Comparison of ENCODE assay signal across 26 cellular contexts in genomic region chr1:238549135-238549534, GRCh38.
A peak's percentile ranks its signal among the peaks of the same experiment; 100 is the strongest.
DNase-seq lines count a peak whose midpoint lies in the region; ATAC-seq, FAIRE-seq and TF ChIP-seq lines count a peak whose summit lies in the region.
"Had no signal": no experiment of that assay in that cellular context is flagged by ENCODE, and none has a peak within 500 bp of the region (broad histone marks: within the 10 kb centered on the region; RNA-seq: fewer than 3 reads in every experiment).

No MANE protein-coding gene starts in this region.

- intact Hi-C loops in K562 (cut with micrococcal nuclease) (no loop called here), dorsolateral prefrontal cortex (cut with DNase I) (no loop called here), MCF 10A (cut with micrococcal nuclease) (no loop called here)
- intact Hi-C loops in activated CD4-positive, alpha-beta memory T cell treated with anti-CD3 and anti-CD28 coated beads for 36 hours (cut with micrococcal nuclease), result no loop called here

- peaks cover 16% of the 10 kb centered on the region for H3K9me3 Mint-ChIP-seq in activated CD4-positive, alpha-beta memory T cell treated with anti-CD3 and anti-CD28 coated beads for 36 hours
- H3K9me3 Mint-ChIP-seq in MCF 10A (ENCODE audit: unreplicated experiment), result no peaks in the 10 kb centered on the region

- in situ Hi-C loops in K562 (cut with MboI), result no loop called here

- no peak for TF ChIP-seq RAD21 in A549 (conservative IDR thresholded peaks at IDR 0.05 in 1 of 2, IDR thresholded peaks at IDR 0.05 in 1 of 2)
- no peak for TF ChIP-seq RAD21 in K562 (CRISPR knock-in tag; conservative IDR thresholded peaks at IDR 0.05 in 1 of 2, IDR thresholded peaks at IDR 0.05 in 1 of 2)

- TF ChIP-seq POLR2A in A549 (IDR thresholded peaks at IDR 0.05; ENCODE audit: low read length) (no peak), K562 (conservative IDR thresholded peaks at IDR 0.05) (no peak)

- H3K9me1 ChIP-seq in K562 (ENCODE audit: control insufficient read depth, insufficient read depth, low read length), result no peaks in the 10 kb centered on the region

- no peak overlapping the region for H2AFZ ChIP-seq in K562 (ENCODE audit: low read depth, low read length)

- no peak overlapping the region for H3K4me2 ChIP-seq in A549
- H3K4me2 ChIP-seq in K562 (ENCODE audit: insufficient read depth, low read length), result no peak overlapping the region
- H3K4me2 ChIP-seq: BLaER1 treated with 17β-estradiol and CSF1 and Interleukin-3, amounts not matched to agents 10 nM and 100 nM had no signal

- TF ChIP-seq CTCF in A549 (IDR thresholded peaks at IDR 0.05) (no peak), D721Med (IDR thresholded peaks at IDR 0.05; ENCODE audit: insufficient read depth, missing control alignments) (no peak), K562 (IDR thresholded peaks at IDR 0.05 in 2 of 3, conservative IDR thresholded peaks at IDR 0.05 in 1 of 3; ENCODE audit: insufficient read depth in 2 of 3, low read depth in 1 of 3, low read length in 3 of 3) (no peak), dorsolateral prefrontal cortex (IDR thresholded peaks at IDR 0.05 in 54 of 56, conservative IDR thresholded peaks at IDR 0.05 in 2 of 56; ENCODE audit: low read depth in 1 of 56, partially characterized antibody in 56 of 56) (no peak), MCF 10A (IDR thresholded peaks at IDR 0.05; ENCODE audit: unreplicated experiment) (no peak)

- H3K27ac Mint-ChIP-seq in activated CD4-positive, alpha-beta memory T cell treated with anti-CD3 and anti-CD28 coated beads for 36 hours, result no peak overlapping the region
- no peak overlapping the region for H3K27ac Mint-ChIP-seq in MCF 10A (ENCODE audit: low read depth, unreplicated experiment)
- H3K27ac Mint-ChIP-seq: B cell; CD4-positive, alpha-beta T cell; CD8-positive, alpha-beta T cell had no signal

- H3K27me3 ChIP-seq in K562 (ENCODE audit: control insufficient read depth in 2 of 2, insufficient read depth in 2 of 2, low read length in 2 of 2), result no peaks in the 10 kb centered on the region
- H3K27me3 ChIP-seq in dorsolateral prefrontal cortex, result no peaks in the 10 kb centered on the region
- H3K27me3 ChIP-seq: BLaER1 treated with 17β-estradiol and CSF1 and Interleukin-3, amounts not matched to agents 10 nM and 100 nM had no signal

- H3K9me3 ChIP-seq in A549 (no peaks in the 10 kb centered on the region; the same call in 2 of the 3 replicates), K562 (replicated peaks; ENCODE audit: control insufficient read depth, insufficient read depth, low read depth, low read length) (peaks cover 2% of the 10 kb centered on the region; the same call in 1 of the 2 replicates)
- H3K9me3 ChIP-seq: Caco-2 had no signal

- CTCF ChIA-PET in A549 (lab: Yijun Ruan, JAX), result interaction anchor here (1.2 kb wide), 1 partner anchor 20 kb away, joined by 4 read pairs; no protein-coding TSS in a partner anchor
- CTCF ChIA-PET in K562 (lab: Yijun Ruan, JAX; ENCODE audit: low intra/inter-chr PET ratio), result no interaction called here
- CTCF ChIA-PET in activated CD4-positive, alpha-beta memory T cell treated with anti-CD3 and anti-CD28 coated beads for 36 hours (lab: Charles Lee), result no interaction called here
- CTCF ChIA-PET in MCF 10A (lab: Yijun Ruan, JAX), result interaction anchor here (0.6 to 1.4 kb wide), 4 partner anchors 9 to 298 kb away, joined by 3 to 4 read pairs (median 3); no protein-coding TSS in a partner anchor

- DNase-seq in A549 (ENCODE audit: low read depth in 1 of 2, low spot score in 1 of 2) (no peak), D721Med (ENCODE audit: insufficient read length, low spot score) (no peak), K562 (ENCODE audit: extremely low read depth in 1 of 4, low spot score in 3 of 4) (no peak), dorsolateral prefrontal cortex (no peak), MCF 10A (ENCODE audit: unreplicated experiment) (no peak)
- no peak for DNase-seq in activated CD4-positive, alpha-beta memory T cell treated with anti-CD3 and anti-CD28 coated beads for 36 hours
- DNase-seq: 8988T; AML-193; Caco-2; Calu3; CD4-positive, alpha-beta T cell; CD8-positive, alpha-beta T cell; DMS 273 treated with DMSO at 0.1 percent for 48 hours; DMS153; DMS53; DMS79; DND-41; EL; GDM1 had no signal

- H4K20me1 ChIP-seq in K562 (replicated peaks; ENCODE audit: control insufficient read depth, insufficient read depth, low read length), result no peaks in the 10 kb centered on the region
- H4K20me1 ChIP-seq: BLaER1 treated with 17β-estradiol and CSF1 and Interleukin-3, amounts not matched to agents 10 nM and 100 nM had no signal

- H3K4me3 Mint-ChIP-seq in activated CD4-positive, alpha-beta memory T cell treated with anti-CD3 and anti-CD28 coated beads for 36 hours, result no peak overlapping the region
- H3K4me3 Mint-ChIP-seq in MCF 10A (ENCODE audit: unreplicated experiment), result no peak overlapping the region
- H3K4me3 Mint-ChIP-seq: B cell; CD4-positive, alpha-beta T cell; CD8-positive, alpha-beta T cell had no signal

- H3K79me2 ChIP-seq in K562 (ENCODE audit: control insufficient read depth, insufficient read depth, low read length), result no peaks in the 10 kb centered on the region; the same call in 2 of the 3 replicates

- H3K4me1 ChIP-seq in A549 (no peaks in the 10 kb centered on the region), K562 (replicated peaks in 1 of 2; ENCODE audit: control insufficient read depth in 2 of 2, insufficient read depth in 2 of 2, low read length in 2 of 2) (no peaks in the 10 kb centered on the region)
- H3K4me1 ChIP-seq: BLaER1 treated with 17β-estradiol and CSF1 and Interleukin-3, amounts not matched to agents 10 nM and 100 nM; Caco-2 had no signal

- H3K36me3 ChIP-seq in K562 (ENCODE audit: control insufficient read depth, insufficient read depth, low read length), result no peaks in the 10 kb centered on the region
- H3K36me3 ChIP-seq: BLaER1 treated with 17β-estradiol and CSF1 and Interleukin-3, amounts not matched to agents 10 nM and 100 nM had no signal

- FAIRE-seq in A549 (lab: Jason Lieb, UNC) (no peak), D721Med (lab: Jason Lieb, UNC) (peak; percentile 82), K562 (lab: Jason Lieb, UNC) (no peak)
- FAIRE-seq: A204.1, GM12878, GM12892, GM18507 had no signal

- ATAC-seq in A549, result no peak
- no peak for ATAC-seq in K562
- ATAC-seq: CD8-positive, alpha-beta T cell; GM12878 had no signal

- no peak overlapping the region for H3K9ac ChIP-seq in K562 (ENCODE audit: insufficient read depth in 1 of 2, low read depth in 2 of 2, low read length in 2 of 2)
- H3K9ac ChIP-seq: BLaER1 treated with 17β-estradiol and CSF1 and Interleukin-3, amounts not matched to agents 10 nM and 100 nM had no signal

- 32% methylated on average over 2 of the region's 2 CpGs for WGBS in A549 (ENCODE audit: missing lambda C conversion rate)
- WGBS in K562 (ENCODE audit: insufficient coverage, low coverage, missing lambda C conversion rate), result 0% methylated on average over 2 of the region's 2 CpGs

- no peaks in the 10 kb centered on the region for H3K4me1 Mint-ChIP-seq in activated CD4-positive, alpha-beta memory T cell treated with anti-CD3 and anti-CD28 coated beads for 36 hours (ENCODE audit: low read depth)
- H3K4me1 Mint-ChIP-seq in MCF 10A (ENCODE audit: insufficient read depth, unreplicated experiment), result no peaks in the 10 kb centered on the region
- H3K4me1 Mint-ChIP-seq: B cell had no signal

- POLR2A ChIA-PET in A549 (lab: Yijun Ruan, JAX) (no interaction called here), K562 (lab: Yijun Ruan, JAX) (no interaction called here), MCF 10A (lab: Yijun Ruan, JAX) (no interaction called here)
- POLR2A ChIA-PET in activated CD4-positive, alpha-beta memory T cell treated with anti-CD3 and anti-CD28 coated beads for 36 hours (lab: Charles Lee), result no interaction called here

- BruUV-seq in K562 (replicated peaks; lab: Mats Ljungman, UMichigan) (no TSS peak), MCF 10A (replicated peaks; lab: Mats Ljungman, UMichigan) (no TSS peak)

- H3K36me3 Mint-ChIP-seq in activated CD4-positive, alpha-beta memory T cell treated with anti-CD3 and anti-CD28 coated beads for 36 hours, result no peaks in the 10 kb centered on the region
- H3K36me3 Mint-ChIP-seq in MCF 10A (ENCODE audit: insufficient read depth, unreplicated experiment), result no peaks in the 10 kb centered on the region
- H3K36me3 Mint-ChIP-seq: CD8-positive, alpha-beta T cell had no signal

- H3K4me3 ChIP-seq in A549, result no peak overlapping the region
- no peak overlapping the region for H3K4me3 ChIP-seq in K562
- no peak overlapping the region for H3K4me3 ChIP-seq in dorsolateral prefrontal cortex
- H3K4me3 ChIP-seq: BLaER1 treated with 17β-estradiol and CSF1 and Interleukin-3, amounts not matched to agents 10 nM and 100 nM; GM12878 had no signal

- H3K27ac ChIP-seq in A549 (no peak overlapping the region), K562 (ENCODE audit: extremely low read depth, low read depth, low read length) (no peak overlapping the region), dorsolateral prefrontal cortex (no peak overlapping the region)
- H3K27ac ChIP-seq: BLaER1 treated with 17β-estradiol and CSF1 and Interleukin-3, amounts not matched to agents 10 nM and 100 nM; C4-2B had no signal

- TF ChIP-seq EP300 in A549 (IDR thresholded peaks at IDR 0.05) (no peak), K562 (IDR thresholded peaks at IDR 0.05; ENCODE audit: low read length) (no peak)

- no peaks in the 10 kb centered on the region for H3K27me3 Mint-ChIP-seq in activated CD4-positive, alpha-beta memory T cell treated with anti-CD3 and anti-CD28 coated beads for 36 hours
- no peaks in the 10 kb centered on the region for H3K27me3 Mint-ChIP-seq in MCF 10A (ENCODE audit: insufficient read depth, unreplicated experiment)
- H3K27me3 Mint-ChIP-seq: B cell; CD4-positive, alpha-beta T cell had no signal

TF ChIP-seq in A549, 52 proteins besides CTCF, POLR2A, EP300 and RAD21:
- TF ChIP-seq, protein P1, sequence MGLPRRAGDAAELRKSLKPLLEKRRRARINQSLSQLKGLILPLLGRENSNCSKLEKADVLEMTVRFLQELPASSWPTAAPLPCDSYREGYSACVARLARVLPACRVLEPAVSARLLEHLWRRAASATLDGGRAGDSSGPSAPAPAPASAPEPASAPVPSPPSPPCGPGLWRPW (IDR thresholded peaks at IDR 0.05), result no peak
- TF ChIP-seq ZNF302 (CRISPR knock-in tag; IDR thresholded peaks at IDR 0.05) (no peak), MAFK (IDR thresholded peaks at IDR 0.05; ENCODE audit: partially characterized antibody) (peak; percentile 89), GATA3 (IDR thresholded peaks at IDR 0.05; ENCODE audit: borderline replicate concordance) (no peak)
TF ChIP-seq in A549: peak in this region for 1.

TF ChIP-seq in K562, 482 proteins besides CTCF, POLR2A, EP300 and RAD21 (continues in another document):
- peak; percentile 83 for TF ChIP-seq MAFF (IDR thresholded peaks at IDR 0.05; ENCODE audit: low read length)
- TF ChIP-seq MAFG (tag; conservative IDR thresholded peaks at IDR 0.05), result peak; percentile 65

Comparison
In these comparisons a context has a peak if more than half of its experiments do, and no peak if none do; other contexts are left out.
1. CTCF ChIA-PET loops: an anchor here in A549 (1.2 kb wide) and MCF 10A (0.6 to 1.4 kb wide); none called in K562 and activated CD4-positive, alpha-beta memory T cell treated with anti-CD3 and anti-CD28 coated beads for 36 hours.
2. Of the 35 proteins assayed by ChIP-seq in both K562 and A549: peak only in K562: none; only in A549: none; in both: MAFK; in neither: 34.